19 cellular contexts compared by ENCODE assay signal in the genomic region with DNA sequence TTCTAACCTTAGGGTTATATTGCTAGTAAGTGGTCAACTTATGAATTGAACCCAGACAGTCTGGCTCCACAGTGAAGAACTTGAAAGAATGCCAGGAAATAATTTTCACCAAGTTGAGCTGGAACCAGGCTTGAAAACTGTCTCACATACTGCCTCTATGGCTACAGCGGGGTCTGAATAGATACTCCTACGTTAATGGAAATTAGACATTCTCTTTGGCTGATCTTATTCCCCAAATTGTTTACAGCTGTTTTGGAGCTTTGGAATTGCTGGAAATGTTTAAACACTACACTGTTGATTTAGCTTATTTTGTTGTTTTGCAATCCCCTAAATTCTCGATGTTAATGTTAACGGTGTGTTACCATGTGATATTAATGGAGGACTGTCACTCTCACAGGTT.
DNase-seq lines count a peak whose midpoint lies in the region; ATAC-seq, FAIRE-seq and TF ChIP-seq lines count a peak whose summit lies in the region.
"Had no signal": no experiment of that assay in that cellular context is flagged by ENCODE, and none has a peak within 500 bp of the region (broad histone marks: within the 10 kb centered on the region; RNA-seq: fewer than 3 reads in every experiment).

No MANE protein-coding gene starts in this region.

- no peaks in the 10 kb centered on the region for H3K27me3 ChIP-seq in right atrium auricular region
- H3K27me3 ChIP-seq in aorta (ENCODE audit: control insufficient read depth in 1 of 2, insufficient read depth in 2 of 2, low read length in 1 of 2), result no peaks in the 10 kb centered on the region
- H3K27me3 ChIP-seq in CD8-positive, alpha-beta memory T cell (ENCODE audit: insufficient read depth, low read length, poor library complexity, severe bottlenecking), result no peaks in the 10 kb centered on the region

- no peak overlapping the region for H3K4me3 ChIP-seq in right atrium auricular region
- no peak overlapping the region for H3K4me3 ChIP-seq in aorta (ENCODE audit: low read length in 2 of 2)
- no peak overlapping the region for H3K4me3 ChIP-seq in CD8-positive, alpha-beta memory T cell (ENCODE audit: low read length)
- H3K4me3 ChIP-seq: A549, HAP-1 had no signal

- DNase-seq in Right ventricle myocardium inferior (ENCODE audit: missing footprints) (no peak), right atrium auricular region (ENCODE audit: low spot score) (no peak), HTR-8/SVneo (ENCODE audit: insufficient read length, low spot score) (no peak), fibroblast of peridontal ligament (ENCODE audit: extremely low read depth) (peak; percentile 76), aorta (no peak), NCI-H128 (lab: John Stamatoyannopoulos, UW; ENCODE audit: unreplicated experiment) (no peak), midbrain (lab: John Stamatoyannopoulos, UW) (no peak)
- DNase-seq in CD8-positive, alpha-beta memory T cell, result no peak
- DNase-seq: CD4-positive, alpha-beta memory T cell; EL; MM.1S; NCI-H1417; NCI-H2029; NCI-H510A treated with DMSO at 0.1 percent for 48 hours had no signal

- FAIRE-seq in HTR-8/SVneo (lab: Jason Lieb, UNC), result peak; percentile 44
- FAIRE-seq: A549, HepG2 had no signal

- H3K9me3 ChIP-seq in right atrium auricular region (no peaks in the 10 kb centered on the region), aorta (ENCODE audit: control insufficient read depth, low read length) (no peaks in the 10 kb centered on the region)
- no peaks in the 10 kb centered on the region for H3K9me3 ChIP-seq in CD8-positive, alpha-beta memory T cell (ENCODE audit: low read length)
- H3K9me3 ChIP-seq: A549, HAP-1 had no signal

- CTCF ChIA-PET in CD8-positive, alpha-beta memory T cell (lab: Charles Lee), result no interaction called here

- intact Hi-C loops in Right ventricle myocardium inferior (cut with DNase I) (no loop called here), aorta (cut with DNase I) (no loop called here)

- no peaks in the 10 kb centered on the region for H3K4me1 Mint-ChIP-seq in CD8-positive, alpha-beta memory T cell
- H3K4me1 Mint-ChIP-seq: B cell; CD4-positive, alpha-beta memory T cell had no signal

- no peaks in the 10 kb centered on the region for H3K36me3 Mint-ChIP-seq in CD8-positive, alpha-beta memory T cell
- H3K36me3 Mint-ChIP-seq: CD4-positive, alpha-beta memory T cell had no signal

- H3K27ac ChIP-seq in right atrium auricular region (no peak overlapping the region), aorta (ENCODE audit: low read depth in 1 of 2, low read length in 2 of 2) (no peak overlapping the region)
- H3K27ac ChIP-seq in CD8-positive, alpha-beta memory T cell (ENCODE audit: low read depth, low read length), result no peak overlapping the region
- H3K27ac ChIP-seq: A549, KMS-11 had no signal

- H3K9me3 Mint-ChIP-seq in CD8-positive, alpha-beta memory T cell, result peaks cover 3 to 11% (median 6%) of the 10 kb centered on the region in 5 donors

- H3K36me3 ChIP-seq in right atrium auricular region, result no peaks in the 10 kb centered on the region
- H3K36me3 ChIP-seq in aorta (ENCODE audit: control insufficient read depth in 1 of 2, insufficient read depth in 2 of 2, low read length in 1 of 2), result no peaks in the 10 kb centered on the region
- no peaks in the 10 kb centered on the region for H3K36me3 ChIP-seq in CD8-positive, alpha-beta memory T cell (ENCODE audit: insufficient read depth, low read length)
- H3K36me3 ChIP-seq: HAP-1 had no signal

- ATAC-seq in Right ventricle myocardium inferior, result peak; percentile 26
- ATAC-seq in aorta (ENCODE audit: low FRiP score), result peak; percentile 19
- ATAC-seq: A549, HepG2 had no signal

- H3K27me3 Mint-ChIP-seq in CD8-positive, alpha-beta memory T cell, result no peaks in the 10 kb centered on the region
- H3K27me3 Mint-ChIP-seq: B cell; CD4-positive, alpha-beta memory T cell had no signal

- H3K4me3 Mint-ChIP-seq in CD8-positive, alpha-beta memory T cell, result no peak overlapping the region
- H3K4me3 Mint-ChIP-seq: B cell; CD4-positive, alpha-beta memory T cell had no signal

- 29 to 70% methylated on average over 4 of the region's 4 CpGs for WGBS in aorta, 2 donors

- H3K27ac Mint-ChIP-seq in CD8-positive, alpha-beta memory T cell, result no peak overlapping the region
- H3K27ac Mint-ChIP-seq: B cell; CD4-positive, alpha-beta memory T cell had no signal

- TF ChIP-seq CTCF in right atrium auricular region (IDR thresholded peaks at IDR 0.05), result no peak

- H3K4me1 ChIP-seq in right atrium auricular region, result peaks cover 0 to 19% of the 10 kb centered on the region in 2 donors
- peaks cover 11 to 17% of the 10 kb centered on the region in 2 donors for H3K4me1 ChIP-seq in aorta (ENCODE audit: control insufficient read depth in 1 of 2, insufficient read depth in 2 of 2, low read length in 2 of 2)
- no peaks in the 10 kb centered on the region for H3K4me1 ChIP-seq in CD8-positive, alpha-beta memory T cell (ENCODE audit: insufficient read depth, low read length)
- H3K4me1 ChIP-seq: A549, HAP-1 had no signal

- POLR2A ChIA-PET in CD8-positive, alpha-beta memory T cell (lab: Charles Lee), result no interaction called here
